14 cellular contexts compared by ENCODE assay signal in the genomic region with DNA sequence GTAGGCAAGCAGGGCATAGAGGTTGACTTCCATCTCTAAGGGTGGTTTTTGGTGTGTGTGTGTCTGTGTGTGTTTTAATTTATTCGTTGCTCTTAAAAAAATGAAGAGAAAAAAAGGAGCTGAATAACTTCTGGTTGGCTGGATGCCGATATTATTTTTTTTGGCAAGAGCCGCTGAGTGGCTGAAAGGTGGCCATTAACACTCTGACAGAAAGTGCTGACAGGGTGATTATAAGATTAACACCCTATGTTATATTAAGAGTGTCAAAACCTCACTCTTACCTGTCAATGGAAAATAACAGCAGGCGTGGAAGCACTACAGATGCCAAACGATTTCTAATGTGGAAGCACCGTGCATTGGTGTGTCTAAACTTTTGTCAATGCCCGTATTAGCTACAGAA.
DNase-seq lines count a peak whose midpoint lies in the region; ATAC-seq and TF ChIP-seq lines count a peak whose summit lies in the region.
"Had no signal": no experiment of that assay in that cellular context is flagged by ENCODE, and none has a peak within 500 bp of the region (broad histone marks: within the 10 kb centered on the region; RNA-seq: fewer than 3 reads in every experiment).

No MANE protein-coding gene starts in this region.

- peak; percentile 80 to 90 for ATAC-seq in left cardiac atrium
- no peak for ATAC-seq in HG03521 (IDR thresholded peaks at IDR 0.05; ENCODE audit: unreplicated experiment)
- ATAC-seq: A549; CD8-positive, alpha-beta T cell had no signal

- intact Hi-C loops in left cardiac atrium (cut with DNase I), result loop anchor here in 1 of 2 donors (10.0 kb wide), 1 partner anchor 245 kb away; no protein-coding TSS in a partner anchor
- intact Hi-C loops in left ventricle myocardium inferior (cut with micrococcal nuclease), result no loop called here

- H3K27ac ChIP-seq in left ventricle myocardium inferior (replicated peaks), result no peak overlapping the region
- H3K27ac ChIP-seq: A549, C4-2B had no signal

- H3K36me3 ChIP-seq in left ventricle myocardium inferior (no peaks in the 10 kb centered on the region), MG63 (no peaks in the 10 kb centered on the region)
- H3K36me3 ChIP-seq: BE2C, HAP-1 had no signal

- DNase-seq in left cardiac atrium, result peak; percentile 22
- no peak for DNase-seq in left ventricle myocardium inferior
- DNase-seq in astrocyte of the cerebellum (ENCODE audit: low read depth), result peak; percentile 38
- DNase-seq in dermis blood vessel endothelial cell, result peak; percentile 12
- DNase-seq in MG63, result no peak
- DNase-seq: BE2C; CD8-positive, alpha-beta T cell; COR-L47; DND-41; GDM1 had no signal

- H3K4me3 ChIP-seq in left ventricle myocardium inferior (no peak overlapping the region), astrocyte of the cerebellum (ENCODE audit: low read depth, low read length) (no peak overlapping the region), MG63 (no peak overlapping the region)
- H3K4me3 ChIP-seq: A549, HAP-1 had no signal

- no peaks in the 10 kb centered on the region for H3K27me3 ChIP-seq in left ventricle myocardium inferior (ENCODE audit: low read depth)
- no peaks in the 10 kb centered on the region for H3K27me3 ChIP-seq in MG63
- H3K27me3 ChIP-seq: BE2C had no signal

- no peak for TF ChIP-seq CTCF in left ventricle myocardium inferior (IDR thresholded peaks at IDR 0.05; ENCODE audit: borderline replicate concordance)
- TF ChIP-seq CTCF in astrocyte of the cerebellum (IDR thresholded peaks at IDR 0.05; ENCODE audit: low read depth, low read length, missing control alignments), result no peak

- in situ Hi-C loops in astrocyte of the cerebellum (cut with HindIII; ENCODE audit: low sequenced_read_pairs), result no loop called here

- H3K4me1 ChIP-seq in left ventricle myocardium inferior, result no peaks in the 10 kb centered on the region
- H3K4me1 ChIP-seq: A549, BE2C, HAP-1 had no signal

- no peaks in the 10 kb centered on the region for H3K9me3 ChIP-seq in left ventricle myocardium inferior (replicated peaks)
- no peaks in the 10 kb centered on the region for H3K9me3 ChIP-seq in MG63
- H3K9me3 ChIP-seq: A549, BE2C, HAP-1 had no signal

Comparison
In these comparisons a context has a peak if more than half of its experiments do, and no peak if none do; other contexts are left out.
1. DNase-seq: peak in left cardiac atrium (single experiment), astrocyte of the cerebellum (single experiment) and dermis blood vessel endothelial cell (single experiment); none in left ventricle myocardium inferior (single experiment) and MG63 (single experiment).